In the genomic region with DNA sequence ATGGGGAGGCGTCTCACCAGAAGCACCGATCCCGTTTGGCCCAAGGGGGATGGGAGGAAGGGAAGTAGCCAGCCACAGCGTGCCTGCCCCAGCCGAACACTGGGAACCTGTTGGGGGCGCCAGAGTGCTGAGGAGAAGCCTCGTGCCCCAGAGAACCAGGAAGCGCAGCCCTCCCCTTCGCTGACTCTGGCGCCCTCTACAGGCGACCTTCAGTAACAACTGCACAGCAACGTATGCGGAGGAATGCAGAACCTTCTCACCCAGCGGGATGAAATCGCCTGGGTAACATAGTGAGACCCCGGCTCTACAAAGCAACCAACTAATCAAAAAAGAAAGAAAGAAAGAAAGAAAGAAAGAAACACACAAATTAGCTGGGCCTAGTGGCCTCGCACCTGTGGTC, we compare ENCODE assay signal across 7 cellular contexts. TPM values are rescaled to one million over a fixed set of nuclear protein-coding genes. Genes with fewer than 3 reads are reported as not detected.
"Had no signal": no experiment of that assay in that cellular context is flagged by ENCODE, and none has a peak within 500 bp of the region (broad histone marks: within the 10 kb centered on the region; RNA-seq: fewer than 3 reads in every experiment).

A gene with protein sequence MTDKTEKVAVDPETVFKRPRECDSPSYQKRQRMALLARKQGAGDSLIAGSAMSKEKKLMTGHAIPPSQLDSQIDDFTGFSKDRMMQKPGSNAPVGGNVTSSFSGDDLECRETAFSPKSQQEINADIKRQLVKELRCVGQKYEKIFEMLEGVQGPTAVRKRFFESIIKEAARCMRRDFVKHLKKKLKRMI (minus strand): TSS at position 101 of the 400 bp plus-strand sequence. CDS start 3,751 bp downstream, outside the sequence.

RNA-seq across cellular contexts. Expression of the gene that starts here (rescaled TPM):
- total RNA-seq: GM23248, GM23338, H1, H4, H7, H9, HFFc6 had no signal
- polyA plus RNA-seq: GM23248, GM23338, H1 had no signal
